Comparison of ENCODE assay signal across 1 cellular context in genomic region chr9:6272229-6272597, GRCh38.
A peak's percentile ranks its signal among the peaks of the same experiment; 100 is the strongest.
TF ChIP-seq lines count a peak whose summit lies in the region.

No MANE protein-coding gene starts in this region.

TF ChIP-seq in K562, 482 proteins besides CTCF, POLR2A, EP300 and RAD21:
- TF ChIP-seq ZNF644 (tag; IDR thresholded peaks at IDR 0.05; ENCODE audit: low read depth): no peak
- no peak for TF ChIP-seq PURB (CRISPR knock-in tag; IDR thresholded peaks at IDR 0.05; ENCODE audit: low read depth)
- no peak for TF ChIP-seq CEBPG (CRISPR knock-in tag; IDR thresholded peaks at IDR 0.05)
- peak in 1 of 2 experiments; percentile 75; a peak in 2 of 4 replicates for TF ChIP-seq CEBPG (tag; conservative IDR thresholded peaks at IDR 0.05 in 1 of 2, IDR thresholded peaks at IDR 0.05 in 1 of 2)
- TF ChIP-seq ELK3 (CRISPR knock-in tag; IDR thresholded peaks at IDR 0.05): no peak
- peak; percentile 54; the same call in 1 of the 2 replicates for TF ChIP-seq CEBPB (tag; IDR thresholded peaks at IDR 0.05)
